ENCODE assay signal across 8 cellular contexts in the genomic region with DNA sequence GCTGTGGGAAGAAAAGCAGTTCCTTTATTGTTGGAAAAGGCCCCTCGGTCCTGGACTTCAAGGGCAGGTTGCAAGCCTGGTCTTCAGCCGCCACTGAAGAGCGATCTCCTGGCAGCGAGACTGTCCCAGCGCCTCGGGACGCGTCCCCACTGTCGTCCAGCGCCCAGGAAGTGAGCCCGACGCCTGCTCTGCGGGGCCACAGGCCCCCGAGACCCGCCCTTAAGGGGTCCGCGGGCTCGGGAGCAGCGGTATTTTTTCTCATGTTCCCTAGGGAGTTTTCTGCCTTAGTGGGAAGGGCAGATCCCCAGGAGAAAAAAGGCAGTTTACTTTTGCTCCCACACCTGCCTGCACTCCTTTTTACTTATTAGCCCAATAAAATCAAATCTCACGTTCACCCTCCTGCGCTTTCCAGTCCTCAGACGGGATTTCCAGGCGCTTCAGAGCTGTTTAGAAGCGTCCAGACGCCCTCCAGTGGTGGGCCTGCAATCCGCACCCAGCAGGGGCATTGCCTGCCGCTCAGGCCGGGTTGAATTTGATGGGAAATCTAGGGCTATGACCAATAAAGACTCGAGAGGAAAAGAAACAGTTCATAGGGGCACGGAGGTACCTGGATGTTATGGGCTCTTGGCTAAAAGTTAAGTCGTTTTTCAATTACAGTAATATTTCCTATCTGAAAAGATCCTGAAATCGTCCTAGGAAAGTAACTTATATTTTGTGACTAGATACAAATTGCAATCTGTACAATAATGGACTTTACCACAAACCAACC. TPM values are rescaled to one million over a fixed set of nuclear protein-coding genes. Genes with fewer than 3 reads are reported as not detected.
A peak's percentile ranks its signal among the peaks of the same experiment; 100 is the strongest.
DNase-seq lines count a peak whose midpoint lies in the region; ATAC-seq and TF ChIP-seq lines count a peak whose summit lies in the region.

No MANE protein-coding gene starts in this region.

- H3K4me1 ChIP-seq in OCI-LY7 (ENCODE audit: insufficient read depth, low read length, poor library complexity, severe bottlenecking) (peaks cover 25% of the 10 kb centered on the region), esophagus muscularis mucosa (peaks cover 23 to 49% (median 43%) of the 10 kb centered on the region in 4 donors)

- H3K4me2 ChIP-seq in OCI-LY7 (ENCODE audit: low read length): peak overlapping the region; percentile 95

- H3K36me3 ChIP-seq in OCI-LY7 (ENCODE audit: insufficient read depth, low read length) (no peaks in the 10 kb centered on the region), esophagus muscularis mucosa (no peaks in the 10 kb centered on the region)

- no peaks in the 10 kb centered on the region for H4K20me1 ChIP-seq in OCI-LY7 (ENCODE audit: insufficient read depth, low read length)

- no peaks in the 10 kb centered on the region for H3K79me2 ChIP-seq in OCI-LY7 (ENCODE audit: insufficient read depth, low read depth, low read length)

- TF ChIP-seq POLR2A in esophagus muscularis mucosa (IDR thresholded peaks at IDR 0.05; ENCODE audit: low read depth): no peak

- H3K4me3 ChIP-seq in OCI-LY7 (ENCODE audit: low read depth, low read length, poor library complexity, severe bottlenecking): peak overlapping the region; percentile 74
- H3K4me3 ChIP-seq in esophagus muscularis mucosa: peak overlapping the region; percentile 55 to 74 (median 60)

- POLR2A ChIA-PET in OCI-LY7 (lab: Charles Lee): interaction anchor here (0.8 to 1.4 kb wide), 6 partner anchors 10 to 424 kb away, joined by 3 to 5 read pairs (median 3); no protein-coding TSS in a partner anchor

- peak overlapping the region; percentile 97 for H2AFZ ChIP-seq in OCI-LY7 (ENCODE audit: low read length)

- peak; percentile 75 for ATAC-seq in GM21528 (IDR thresholded peaks at IDR 0.05; ENCODE audit: low FRiP score, unreplicated experiment)

- BruUV-seq in OCI-LY7 (replicated peaks; lab: Mats Ljungman, UMichigan): no TSS peak

- no peak for TF ChIP-seq EP300 in esophagus muscularis mucosa (IDR thresholded peaks at IDR 0.05)

- CTCF ChIA-PET in OCI-LY7 (lab: Charles Lee; ENCODE audit: unreplicated experiment): no interaction called here

- H3K27ac ChIP-seq in OCI-LY7 (ENCODE audit: low read depth, low read length, poor library complexity, severe bottlenecking) (peak overlapping the region; percentile 28), esophagus muscularis mucosa (replicated peaks in 1 of 4) (peak overlapping the region; percentile 54 to 74 (median 64))

- 4% methylated on average over 18 of the region's 32 CpGs for WGBS in esophagus muscularis mucosa

- H3K9me3 ChIP-seq in OCI-LY7 (ENCODE audit: low read length) (no peaks in the 10 kb centered on the region), esophagus muscularis mucosa (no peaks in the 10 kb centered on the region)

- intact Hi-C loops in OCI-LY7 (cut with micrococcal nuclease; ENCODE audit: unreplicated experiment) (loop anchor here (1.0 to 5.0 kb wide), 7 partner anchors 101 to 569 kb away; no protein-coding TSS in a partner anchor), esophagus muscularis mucosa (cut with DNase I) (no loop called here)

- no peaks in the 10 kb centered on the region for H3K9me2 ChIP-seq in OCI-LY7 (ENCODE audit: insufficient read depth, low read length)

- TF ChIP-seq CTCF in OCI-LY7 (conservative IDR thresholded peaks at IDR 0.05; ENCODE audit: low read length) (peak; percentile 99), esophagus muscularis mucosa (IDR thresholded peaks at IDR 0.05) (peak; percentile 85 to 97 (median 90))

- peak; percentile 80 for DNase-seq in DMS 273 treated with DMSO at 0.1 percent for 48 hours (lab: John Stamatoyannopoulos, UW)
- DNase-seq in HuH-7 (ENCODE audit: low spot score): peak; percentile 82
- peak; percentile 93 for DNase-seq in OCI-LY7 (ENCODE audit: low spot score)
- peak; percentile 82 to 87 for DNase-seq in activated T-cell treated with anti-CD3 and anti-CD28 coated beads, Interleukin-2, amount 50 U/mL, for 48 hours
- no peak for DNase-seq in esophagus muscularis mucosa (ENCODE audit: extremely low spot score)
- peak; percentile 92 for DNase-seq in myocyte (ENCODE audit: low read depth)
- DNase-seq in stimulated activated CD8-positive, alpha-beta memory T cell treated with anti-CD3 and anti-CD28 coated beads, Interleukin-7, amount 100 ng/mL, for 4 hours (ENCODE audit: low read depth in 2 of 2): peak; percentile 43 to 59

- H3K27me3 ChIP-seq in esophagus muscularis mucosa: peaks cover 0 to 30% (median 11%) of the 10 kb centered on the region in 4 donors

RNA-seq across cellular contexts. Expression of a gene that starts 2.8 kb away (rescaled TPM):
- 1.1 and 2.1 TPM in 2 replicates for total RNA-seq in OCI-LY7 (2014; rRNA removed; shearing (Covaris generic))
- 3.1 and 3.6 TPM in 2 replicates for total RNA-seq in OCI-LY7 (2022)
- total RNA-seq in esophagus muscularis mucosa: 1 to 10 TPM; 2.8 to 5.7 (median 3.7) TPM
- 8.2 and 18.2 TPM in 2 replicates for total RNA-seq in myocyte
- 8.2 TPM for polyA plus RNA-seq in myocyte (2012)
